ENCODE assay signal across 16 cellular contexts in genomic region chr14:73264080-73264895, GRCh38. TPM values are rescaled to one million over a fixed set of nuclear protein-coding genes. Genes with fewer than 3 reads are reported as not detected.
"Had no signal": no experiment of that assay in that cellular context is flagged by ENCODE, and none has a peak within 500 bp of the region (broad histone marks: within the 10 kb centered on the region; RNA-seq: fewer than 3 reads in every experiment).

No MANE protein-coding gene starts in this region.

- H3K27me3 ChIP-seq: body of pancreas, suprapubic skin, transverse colon had no signal

- H3K36me3 Mint-ChIP-seq: activated naive CD8-positive, alpha-beta T cell treated with anti-CD3 and anti-CD28 coated beads, Interleukin-2, amount 10 ng/mL, durations not matched to agents 7 days and 5 days; natural killer cell treated with Interleukin-12 subunit alpha and Interleukin-12 subunit beta and Interleukin-15 and Interleukin-18, amount 100 ng/mL, for 72 hours had no signal

- H3K27ac Mint-ChIP-seq: activated naive CD8-positive, alpha-beta T cell treated with anti-CD3 and anti-CD28 coated beads, Interleukin-2, amount 10 ng/mL, durations not matched to agents 7 days and 5 days; natural killer cell treated with Interleukin-12 subunit alpha and Interleukin-12 subunit beta and Interleukin-15 and Interleukin-18, amount 100 ng/mL, for 72 hours; T-helper 17 cell had no signal

- H3K4me3 ChIP-seq: body of pancreas, dorsolateral prefrontal cortex, suprapubic skin, transverse colon had no signal

- H3K36me3 ChIP-seq: transverse colon, WERI-Rb-1 had no signal

- H3K9me3 Mint-ChIP-seq: activated naive CD8-positive, alpha-beta T cell treated with anti-CD3 and anti-CD28 coated beads, Interleukin-2, amount 10 ng/mL, durations not matched to agents 7 days and 5 days; natural killer cell treated with Interleukin-12 subunit alpha and Interleukin-12 subunit beta and Interleukin-15 and Interleukin-18, amount 100 ng/mL, for 72 hours; stimulated activated naive CD8-positive, alpha-beta T cell treated with anti-CD3 and anti-CD28 coated beads, Interleukin-15, amount 100 ng/mL, for 72 hours had no signal

- ATAC-seq: body of pancreas; natural killer cell treated with Interleukin-12 subunit alpha and Interleukin-12 subunit beta and Interleukin-15 and Interleukin-18, amount 100 ng/mL, for 72 hours; T-helper 17 cell had no signal

- H3K4me1 Mint-ChIP-seq: stimulated activated naive CD8-positive, alpha-beta T cell treated with anti-CD3 and anti-CD28 coated beads, Interleukin-15, amount 100 ng/mL, for 72 hours; T-helper 17 cell had no signal

- H3K4me3 Mint-ChIP-seq: activated naive CD8-positive, alpha-beta T cell treated with anti-CD3 and anti-CD28 coated beads, Interleukin-2, amount 10 ng/mL, durations not matched to agents 7 days and 5 days; natural killer cell treated with Interleukin-12 subunit alpha and Interleukin-12 subunit beta and Interleukin-15 and Interleukin-18, amount 100 ng/mL, for 72 hours; stimulated activated naive CD8-positive, alpha-beta T cell treated with anti-CD3 and anti-CD28 coated beads, Interleukin-15, amount 100 ng/mL, for 72 hours; T-helper 17 cell had no signal

- H3K9me3 ChIP-seq: body of pancreas, suprapubic skin, transverse colon had no signal

- H3K27me3 Mint-ChIP-seq: natural killer cell treated with Interleukin-12 subunit alpha and Interleukin-12 subunit beta and Interleukin-15 and Interleukin-18, amount 100 ng/mL, for 72 hours had no signal

- DNase-seq: activated CD4-positive, alpha-beta T cell treated with anti-CD3 and anti-CD28 coated beads, Interleukin-2, amount 50 U/mL, for 4 hours; activated naive CD8-positive, alpha-beta T cell treated with anti-CD3 and anti-CD28 coated beads, Interleukin-2, amount 10 ng/mL, durations not matched to agents 7 days and 5 days; amygdala; body of pancreas; dorsolateral prefrontal cortex; foreskin fibroblast; retina; stimulated activated CD4-positive, alpha-beta T cell treated with anti-CD3 and anti-CD28 coated beads, Interleukin-12 subunit alpha, Interleukin-12 subunit beta, amount 100 ng/mL, for 4 hours; stimulated activated CD4-positive, alpha-beta T cell treated with anti-CD3 and anti-CD28 coated beads, Interleukin-2, amount 100 ng/mL, for 24 hours; stimulated activated naive CD8-positive, alpha-beta T cell treated with anti-CD3 and anti-CD28 coated beads, Interleukin-15, amount 100 ng/mL, for 72 hours; T-helper 17 cell; transverse colon; WERI-Rb-1 had no signal

- H3K27ac ChIP-seq: body of pancreas, epithelial cell of prostate, suprapubic skin, transverse colon, WERI-Rb-1 had no signal

- H3K4me1 ChIP-seq: suprapubic skin had no signal

RNA-seq across cellular contexts. Expression of gene PAPLN, which starts 27.0 kb away (rescaled TPM):
- total RNA-seq: T-helper 17 cell had no signal
